Comparison of ENCODE assay signal across 1 cellular context in genomic region chr11:33699515-33700424, GRCh38.
TF ChIP-seq lines count a peak whose summit lies in the region.

No MANE protein-coding gene starts in this region.

TF ChIP-seq in HepG2, 621 proteins besides CTCF, POLR2A, EP300 and RAD21 (continued from another document and continues in another):
- TF ChIP-seq SKI (IDR thresholded peaks at IDR 0.05; ENCODE audit: partially characterized antibody) (peak; percentile 86), ZNF644 (CRISPR knock-in tag; IDR thresholded peaks at IDR 0.05; ENCODE audit: low read depth) (peak; percentile 61; the same call in 1 of the 2 replicates), TEAD3 (CRISPR knock-in tag; optimal IDR thresholded peaks at IDR 0.05; ENCODE audit: borderline replicate concordance) (peak; percentile 56), RFXANK (CRISPR knock-in tag; IDR thresholded peaks at IDR 0.05) (0 out of 2 replicates have a peak, but pooled peaks have one; percentile 32), NR2F1 (CRISPR knock-in tag; IDR thresholded peaks at IDR 0.05) (0 out of 4 replicates have a peak, but pooled peaks of 1 of the 2 experiments have one; percentile 11), ZNF616 (CRISPR knock-in tag; IDR thresholded peaks at IDR 0.05; ENCODE audit: low read depth) (0 out of 2 replicates have a peak, but pooled peaks have one; percentile 56), HBP1 (CRISPR knock-in tag; IDR thresholded peaks at IDR 0.05; ENCODE audit: low read depth) (no peak), IKZF1 (IDR thresholded peaks at IDR 0.05) (no peak), ZNF3 (CRISPR knock-in tag; IDR thresholded peaks at IDR 0.05) (peak; percentile 77; the same call in 1 of the 2 replicates), HNF4A (CRISPR knock-in tag; IDR thresholded peaks at IDR 0.05) (peak; percentile 90), NR2F2 (IDR thresholded peaks at IDR 0.05; ENCODE audit: borderline replicate concordance, low read depth) (peak; percentile 29; the same call in 1 of the 2 replicates), CHCHD3 (CRISPR knock-in tag; IDR thresholded peaks at IDR 0.05) (0 out of 2 replicates have a peak, but pooled peaks have one; percentile 25), MATR3 (CRISPR knock-in tag; IDR thresholded peaks at IDR 0.05) (no peak), ZBTB34 (CRISPR knock-in tag; IDR thresholded peaks at IDR 0.05) (no peak; the same call in none of the 2 replicates), FOXJ3 (CRISPR knock-in tag; IDR thresholded peaks at IDR 0.05; ENCODE audit: borderline replicate concordance) (peak; percentile 49; the same call in 1 of the 2 replicates), RXRB (CRISPR knock-in tag; IDR thresholded peaks at IDR 0.05; ENCODE audit: borderline replicate concordance) (peak; percentile 97), ZNF605 (CRISPR knock-in tag; IDR thresholded peaks at IDR 0.05) (0 out of 2 replicates have a peak, but pooled peaks have one; percentile 31), HINFP (CRISPR knock-in tag; IDR thresholded peaks at IDR 0.05; ENCODE audit: low read depth) (no peak), ZNF331 (CRISPR knock-in tag; IDR thresholded peaks at IDR 0.05) (0 out of 2 replicates have a peak, but pooled peaks have one; percentile 5), ZNF878 (CRISPR knock-in tag; IDR thresholded peaks at IDR 0.05) (0 out of 2 replicates have a peak, but pooled peaks have one; percentile 28), DNMT1 (CRISPR knock-in tag; IDR thresholded peaks at IDR 0.05) (no peak), PRMT3 (CRISPR knock-in tag; IDR thresholded peaks at IDR 0.05; ENCODE audit: borderline replicate concordance, low read depth) (no peak), KLF16 (CRISPR knock-in tag; IDR thresholded peaks at IDR 0.05) (no peak), SNAPC4 (CRISPR knock-in tag; IDR thresholded peaks at IDR 0.05) (no peak), ZBTB42 (CRISPR knock-in tag; IDR thresholded peaks at IDR 0.05) (0 out of 2 replicates have a peak, but pooled peaks have one; percentile 61), CBX2 (IDR thresholded peaks at IDR 0.05; ENCODE audit: low read depth, low read length) (no peak), CBX2 (CRISPR knock-in tag; IDR thresholded peaks at IDR 0.05; ENCODE audit: low read depth) (peak; percentile 49; the same call in 1 of the 2 replicates), NFIC (IDR thresholded peaks at IDR 0.05; ENCODE audit: low read length) (peak; percentile 36; the same call in 1 of the 2 replicates), CEBPG (CRISPR knock-in tag; IDR thresholded peaks at IDR 0.05) (peak; percentile 89), NCOR1 (IDR thresholded peaks at IDR 0.05; ENCODE audit: borderline replicate concordance, low read length) (peak; percentile 89), REXO4 (CRISPR knock-in tag; IDR thresholded peaks at IDR 0.05; ENCODE audit: borderline replicate concordance) (no peak), CREM (IDR thresholded peaks at IDR 0.05) (peak; percentile 66; the same call in 1 of the 2 replicates), CREM (CRISPR knock-in tag; IDR thresholded peaks at IDR 0.05) (no peak), ZHX2 (IDR thresholded peaks at IDR 0.05; ENCODE audit: low read depth) (no peak), ZHX2 (CRISPR knock-in tag; IDR thresholded peaks at IDR 0.05; ENCODE audit: borderline replicate concordance) (no peak), ZNF724P (CRISPR knock-in tag; IDR thresholded peaks at IDR 0.05; ENCODE audit: borderline replicate concordance) (peak; percentile 54; the same call in 1 of the 2 replicates), THAP7 (CRISPR knock-in tag; IDR thresholded peaks at IDR 0.05) (no peak), ZNF512B (CRISPR knock-in tag; IDR thresholded peaks at IDR 0.05; ENCODE audit: borderline replicate concordance) (no peak), NKX3-1 (CRISPR knock-in tag; IDR thresholded peaks at IDR 0.05) (no peak), U2AF2 (IDR thresholded peaks at IDR 0.05; ENCODE audit: low read depth, low read length) (no peak), ZNF264 (CRISPR knock-in tag; IDR thresholded peaks at IDR 0.05) (peak; percentile 59; the same call in 1 of the 2 replicates), ZNF446 (CRISPR knock-in tag; IDR thresholded peaks at IDR 0.05) (no peak), NPAS2 (CRISPR knock-in tag; IDR thresholded peaks at IDR 0.05; ENCODE audit: borderline replicate concordance) (no peak), ZNF12 (CRISPR knock-in tag; IDR thresholded peaks at IDR 0.05) (no peak), NONO (IDR thresholded peaks at IDR 0.05) (no peak), NONO (CRISPR knock-in tag; conservative IDR thresholded peaks at IDR 0.05) (0 out of 2 replicates have a peak, but pooled peaks have one; percentile 13), SP5 (CRISPR knock-in tag; IDR thresholded peaks at IDR 0.05; ENCODE audit: borderline replicate concordance, low read depth) (peak; percentile 83)
